In the genomic region with DNA sequence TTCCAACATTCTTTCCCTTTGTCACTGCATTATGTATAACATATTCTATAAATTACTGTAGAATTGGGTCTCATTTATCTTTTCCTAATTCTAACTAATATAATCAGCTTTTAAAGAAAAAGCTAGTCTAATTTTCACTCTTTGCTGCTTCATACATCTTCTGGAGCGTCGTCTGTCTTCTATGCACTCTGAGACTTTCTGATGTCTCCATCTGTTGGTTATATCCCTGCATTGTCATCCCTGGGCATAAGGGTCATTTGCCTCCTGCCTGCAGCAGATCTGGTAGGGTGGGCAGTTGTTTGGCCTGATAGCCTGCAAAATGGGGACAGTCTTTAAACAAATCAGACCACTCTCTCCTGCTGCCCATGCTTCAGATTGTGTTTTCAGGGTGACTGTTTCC, we compare ENCODE assay signal across 11 cellular contexts. TPM values are rescaled to one million over a fixed set of nuclear protein-coding genes. Genes with fewer than 3 reads are reported as not detected.
DNase-seq lines count a peak whose midpoint lies in the region; ATAC-seq and TF ChIP-seq lines count a peak whose summit lies in the region.
"Had no signal": no experiment of that assay in that cellular context is flagged by ENCODE, and none has a peak within 500 bp of the region (broad histone marks: within the 10 kb centered on the region; RNA-seq: fewer than 3 reads in every experiment).

No MANE protein-coding gene starts in this region.

- no peak overlapping the region for H2AK5ac ChIP-seq in mesendoderm (ENCODE audit: low read length)

- H3K4me3 ChIP-seq in MM.1S (ENCODE audit: low read length) (no peak overlapping the region), astrocyte of the cerebellum (ENCODE audit: low read depth, low read length) (no peak overlapping the region), mesendoderm (ENCODE audit: low read length) (no peak overlapping the region), H7 (ENCODE audit: insufficient read depth, low read depth, low read length) (no peak overlapping the region)

- H3K27ac ChIP-seq in MM.1S (ENCODE audit: low read length) (no peak overlapping the region), mesendoderm (ENCODE audit: low read depth, low read length) (no peak overlapping the region)

- DNase-seq in ELR (ENCODE audit: low read depth): peak; percentile 50
- DNase-seq in MM.1S: no peak
- no peak for DNase-seq in astrocyte of the cerebellum (ENCODE audit: low read depth)
- DNase-seq in mesendoderm: peak; percentile 33
- no peak for DNase-seq in H7
- DNase-seq in effector CD8-positive, alpha-beta T cell (lab: John Stamatoyannopoulos, UW): no peak
- no peak for DNase-seq in HUDEP-2 (lab: John Stamatoyannopoulos, UW; ENCODE audit: unreplicated experiment in 76 of 76)
- DNase-seq: activated T-cell treated with anti-CD3 and anti-CD28 coated beads for 4 hours; NCI-H146; stimulated activated CD4-positive, alpha-beta T cell treated with anti-CD3 and anti-CD28 coated beads, Interleukin-4, amount 100 ng/mL, for 1 hour had no signal

- H3K79me1 ChIP-seq in mesendoderm (ENCODE audit: low read length): no peaks in the 10 kb centered on the region

- no peaks in the 10 kb centered on the region for H3F3A ChIP-seq in MM.1S (ENCODE audit: insufficient read depth, low read length)

- H3K56ac ChIP-seq in mesendoderm (ENCODE audit: low read length): no peak overlapping the region

- no peak overlapping the region for H2AFZ ChIP-seq in MM.1S (ENCODE audit: low read length)

- H3K79me2 ChIP-seq in MM.1S (ENCODE audit: low read length): no peaks in the 10 kb centered on the region
- H3K79me2 ChIP-seq in mesendoderm (ENCODE audit: control insufficient read depth, insufficient read depth, low read length): no peaks in the 10 kb centered on the region

- no peak overlapping the region for H4K8ac ChIP-seq in mesendoderm (ENCODE audit: low read depth, low read length)

- H3K27me3 ChIP-seq in MM.1S (replicated peaks; ENCODE audit: insufficient read depth, low read length) (no peaks in the 10 kb centered on the region), mesendoderm (ENCODE audit: insufficient read depth, low read length, poor library complexity) (no peaks in the 10 kb centered on the region), H7 (ENCODE audit: control insufficient read depth, insufficient read depth, low read length) (no peaks in the 10 kb centered on the region)

- no CpG with 5 or more reads among the region's 2 CpGs for WGBS in mesendoderm (ENCODE audit: extremely low coverage, insufficient coverage, low lambda C conversion rate)

- no peak overlapping the region for H4K5ac ChIP-seq in mesendoderm (ENCODE audit: low read length)

- in situ Hi-C loops in astrocyte of the cerebellum (cut with HindIII; ENCODE audit: low sequenced_read_pairs): no loop called here

- no peak for ATAC-seq in HG03025 (IDR thresholded peaks at IDR 0.05; ENCODE audit: low FRiP score, unreplicated experiment)

- no peak overlapping the region for H2BK120ac ChIP-seq in mesendoderm (ENCODE audit: low read depth, low read length)

- no peaks in the 10 kb centered on the region for H4K20me1 ChIP-seq in MM.1S (ENCODE audit: insufficient read depth, low read length)

- no peak overlapping the region for H3K18ac ChIP-seq in mesendoderm (ENCODE audit: low read length)

- no peaks in the 10 kb centered on the region for H3K9me2 ChIP-seq in MM.1S (replicated peaks; ENCODE audit: insufficient read depth, low read length)

- TF ChIP-seq CTCF in MM.1S (IDR thresholded peaks at IDR 0.05; ENCODE audit: low read length): peak; percentile 14; the same call in 1 of the 2 replicates
- TF ChIP-seq CTCF in astrocyte of the cerebellum (IDR thresholded peaks at IDR 0.05; ENCODE audit: low read depth, low read length, missing control alignments): peak; percentile 29

- no peaks in the 10 kb centered on the region for H3K4me1 ChIP-seq in MM.1S (ENCODE audit: low read length)
- no peaks in the 10 kb centered on the region for H3K4me1 ChIP-seq in mesendoderm (ENCODE audit: control insufficient read depth, low read depth, low read length)

- H3K4ac ChIP-seq in mesendoderm (ENCODE audit: low read depth, low read length): no peak overlapping the region

- no peak overlapping the region for H2BK15ac ChIP-seq in mesendoderm (replicated peaks; ENCODE audit: low read depth)

- H3K36me3 ChIP-seq in MM.1S (replicated peaks; ENCODE audit: insufficient read depth, low read length): no peaks in the 10 kb centered on the region
- H3K36me3 ChIP-seq in mesendoderm (ENCODE audit: control insufficient read depth, insufficient read depth, low read length): no peaks in the 10 kb centered on the region
- H3K36me3 ChIP-seq in H7 (replicated peaks; ENCODE audit: control insufficient read depth, insufficient read depth, low read length): no peaks in the 10 kb centered on the region

- H3K23ac ChIP-seq in mesendoderm (ENCODE audit: low read length): no peak overlapping the region

- H3K4me2 ChIP-seq in MM.1S (ENCODE audit: low read depth, low read length): no peak overlapping the region
- no peak overlapping the region for H3K4me2 ChIP-seq in mesendoderm (ENCODE audit: low read length)

- no peak overlapping the region for H3K9ac ChIP-seq in MM.1S (ENCODE audit: low read length)
- no peak overlapping the region for H3K9ac ChIP-seq in mesendoderm (ENCODE audit: low read length)

- H3K9me3 ChIP-seq in MM.1S (replicated peaks; ENCODE audit: insufficient read depth, low read length): no peaks in the 10 kb centered on the region

- H2BK5ac ChIP-seq in mesendoderm (ENCODE audit: low read length): no peak overlapping the region

RNA-seq across cellular contexts. Expression of a gene that starts 40.8 kb away (rescaled TPM):
- 0.27 TPM for polyA plus RNA-seq in mesendoderm (2013, experiment 1 of 2)
- 0.45 TPM for polyA plus RNA-seq in mesendoderm (2013, experiment 2 of 2)
- 0.18 and 0.42 TPM in 2 replicates for total RNA-seq in H7 (2014; rRNA removed; shearing (Covaris generic))

Comparison
In these comparisons a context has a peak if more than half of its experiments do, and no peak if none do; other contexts are left out.
1. DNase-seq: peak in ELR (single experiment) and mesendoderm (single experiment); none in MM.1S (single experiment), astrocyte of the cerebellum (single experiment), H7 (single experiment), effector CD8-positive, alpha-beta T cell (single experiment) and HUDEP-2 (0 of 76).